ENCODE assay signal across 10 cellular contexts in the genomic region with DNA sequence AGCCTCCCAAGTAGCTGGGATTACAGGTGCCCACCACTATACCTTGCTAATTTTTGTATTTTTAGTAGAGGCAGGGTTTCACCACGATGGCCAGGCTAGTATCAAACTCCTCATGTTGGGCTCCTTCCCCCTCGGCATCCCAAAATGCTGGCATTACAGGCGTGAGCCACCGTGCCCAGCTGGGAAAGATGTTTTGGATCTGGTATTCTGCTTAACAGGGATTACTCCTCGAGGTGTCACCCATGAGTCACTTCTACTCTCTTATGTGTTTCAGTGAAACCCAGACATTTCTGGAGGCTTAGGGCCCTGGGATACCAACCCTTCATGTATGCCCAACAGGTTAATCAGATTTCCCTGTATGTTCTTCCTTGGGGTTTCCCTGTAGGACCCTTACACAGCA. TPM values are rescaled to one million over a fixed set of nuclear protein-coding genes. Genes with fewer than 3 reads are reported as not detected.
DNase-seq lines count a peak whose midpoint lies in the region; ATAC-seq, FAIRE-seq and TF ChIP-seq lines count a peak whose summit lies in the region.
"Had no signal": no experiment of that assay in that cellular context is flagged by ENCODE, and none has a peak within 500 bp of the region (broad histone marks: within the 10 kb centered on the region; RNA-seq: fewer than 3 reads in every experiment).

No MANE protein-coding gene starts in this region.

- FAIRE-seq in GM12878 (lab: Jason Lieb, UNC), result no peak

- CTCF ChIA-PET in GM12878 (lab: Yijun Ruan, JAX), result interaction anchor here (0.8 to 3.7 kb wide), 19 partner anchors 13 to 298 kb away, joined by 3 to 17 read pairs (median 3); a partner anchor contains a TSS

- no peak for TF ChIP-seq EP300 in GM12878 (IDR thresholded peaks at IDR 0.05; ENCODE audit: borderline replicate concordance in 1 of 2, control insufficient read depth in 1 of 2, low read depth in 2 of 2, low read length in 2 of 2)

- H4K20me1 ChIP-seq in GM12878 (ENCODE audit: control insufficient read depth, insufficient read depth) (no peaks in the 10 kb centered on the region), neural progenitor cell (ENCODE audit: low read depth) (no peaks in the 10 kb centered on the region)

- H3K9me3 ChIP-seq in GM12878 (replicated peaks; ENCODE audit: control insufficient read depth, insufficient read depth, low read length) (no peaks in the 10 kb centered on the region; the same call in 2 of the 3 replicates), gastrocnemius medialis (no peaks in the 10 kb centered on the region), neural progenitor cell (ENCODE audit: low read depth) (no peaks in the 10 kb centered on the region)
- H3K9me3 ChIP-seq: thyroid gland had no signal

- TF ChIP-seq POLR2A in GM12878 (IDR thresholded peaks at IDR 0.05; ENCODE audit: low read depth, low read length) (no peak), gastrocnemius medialis (IDR thresholded peaks at IDR 0.05) (no peak)

- no peaks in the 10 kb centered on the region for H3F3A ChIP-seq in neural progenitor cell (ENCODE audit: low read depth)

- no TSS peak for BruUV-seq in GM12878 (replicated peaks; lab: Mats Ljungman, UMichigan)

- H3K4me1 ChIP-seq in GM12878 (ENCODE audit: control insufficient read depth, insufficient read depth, low read length), result peaks cover 18% of the 10 kb centered on the region
- H3K4me1 ChIP-seq in gastrocnemius medialis, result peaks cover 17% of the 10 kb centered on the region in 2 donors
- H3K4me1 ChIP-seq in neural progenitor cell, result no peaks in the 10 kb centered on the region
- H3K4me1 ChIP-seq: thyroid gland had no signal

- no peak for TF ChIP-seq RAD21 in GM12878 (IDR thresholded peaks at IDR 0.05; ENCODE audit: insufficient read depth, low read depth, low read length)

- RAD21 ChIA-PET in GM12878 (lab: Charles Lee; ENCODE audit: unreplicated experiment), result interaction anchor here (0.6 to 2.6 kb wide), 9 partner anchors 14 to 318 kb away, joined by 3 to 17 read pairs (median 3); no protein-coding TSS in a partner anchor

- in situ Hi-C loops in GM12878 (cut with MboI) (no loop called here), gastrocnemius medialis (cut with MboI; ENCODE audit: low sequenced_read_pairs in 4 of 4) (no loop called here)

- H3K27me3 ChIP-seq in GM12878 (replicated peaks in 1 of 2; ENCODE audit: control insufficient read depth in 2 of 2, insufficient read depth in 2 of 2, low read length in 1 of 2), result peaks cover 0 to 2% of the 10 kb centered on the region in 2 experiments; a peak in 1 of 4 replicates
- no peaks in the 10 kb centered on the region for H3K27me3 ChIP-seq in gastrocnemius medialis
- no peaks in the 10 kb centered on the region for H3K27me3 ChIP-seq in neural progenitor cell
- H3K27me3 ChIP-seq: thyroid gland had no signal

- intact Hi-C loops in GM12878 (cut with micrococcal nuclease; ENCODE audit: unreplicated experiment) (no loop called here), gastrocnemius medialis (cut with DNase I; ENCODE audit: low total_unique reads) (loop anchor here (5.0 kb wide), 1 partner anchor 260 kb away; no protein-coding TSS in a partner anchor)

- H3K4me3 ChIP-seq in GM12878 (peak overlapping the region; percentile 20; the same call in 1 of the 2 replicates), gastrocnemius medialis (no peak overlapping the region), neural progenitor cell (no peak overlapping the region)
- H3K4me3 ChIP-seq: thyroid gland had no signal

- DNase-seq in HT1080 (ENCODE audit: low read depth), result peak; percentile 36
- DNase-seq in GM12878 (ENCODE audit: low read depth, low spot score), result no peak
- DNase-seq in gastrocnemius medialis, result no peak
- no peak for DNase-seq in superior temporal gyrus (ENCODE audit: extremely low spot score)
- no peak for DNase-seq in neural progenitor cell (ENCODE audit: low spot score)
- no peak for DNase-seq in GM20000 (ENCODE audit: low spot score)
- DNase-seq: GOT3, thyroid gland had no signal

- POLR2A ChIA-PET in GM12878 (lab: Charles Lee), result interaction anchor here (0.9 to 2.3 kb wide), 2 partner anchors 240 to 242 kb away, joined by 3 to 7 read pairs; no protein-coding TSS in a partner anchor

- H3K27ac ChIP-seq in GM12878 (ENCODE audit: control insufficient read depth, insufficient read depth) (0 out of 2 replicates have a peak overlapping the region, but pooled peaks have one; percentile 9), gastrocnemius medialis (peak overlapping the region; percentile 53 to 86 (median 70)), neural progenitor cell (no peak overlapping the region)
- H3K27ac ChIP-seq: thyroid gland had no signal

- no peak overlapping the region for H3K27ac Mint-ChIP-seq in neural progenitor cell

- H3K79me2 ChIP-seq in GM12878 (ENCODE audit: control insufficient read depth, insufficient read depth, low read length) (no peaks in the 10 kb centered on the region), neural progenitor cell (ENCODE audit: low read depth) (no peaks in the 10 kb centered on the region)

- TF ChIP-seq CTCF in GM12878 (IDR thresholded peaks at IDR 0.05 in 2 of 3, conservative IDR thresholded peaks at IDR 0.05 in 1 of 3; ENCODE audit: control insufficient read depth in 2 of 3, extremely low read depth in 1 of 3, insufficient read depth in 1 of 3, low read depth in 3 of 3, low read length in 3 of 3), result peak; percentile 4 to 30 (median 10); a peak in 4 of 6 replicates
- peak in 1 of 5 experiments; percentile 9 for TF ChIP-seq CTCF in gastrocnemius medialis (IDR thresholded peaks at IDR 0.05 in 4 of 5, conservative IDR thresholded peaks at IDR 0.05 in 1 of 5)
- TF ChIP-seq CTCF in neural progenitor cell (IDR thresholded peaks at IDR 0.05), result no peak
- no peak for TF ChIP-seq CTCF in GM20000 (IDR thresholded peaks at IDR 0.05; ENCODE audit: extremely low read depth, missing control alignments)

- H3K36me3 ChIP-seq in GM12878 (ENCODE audit: control insufficient read depth in 2 of 2, insufficient read depth in 2 of 2, low read length in 1 of 2) (no peaks in the 10 kb centered on the region), gastrocnemius medialis (no peaks in the 10 kb centered on the region), neural progenitor cell (no peaks in the 10 kb centered on the region)
- H3K36me3 ChIP-seq: thyroid gland had no signal

- H3K4me2 ChIP-seq in GM12878 (ENCODE audit: control insufficient read depth, insufficient read depth) (peak overlapping the region; percentile 90), neural progenitor cell (no peak overlapping the region)

- ATAC-seq in GM18520 (IDR thresholded peaks at IDR 0.05; ENCODE audit: unreplicated experiment) (peak; percentile 3), GM12878 (peak; percentile 38), gastrocnemius medialis (peak; percentile 87 to 91)

- H2AFZ ChIP-seq in GM12878 (ENCODE audit: control insufficient read depth, low read depth, low read length), result peak overlapping the region; percentile 59
- H2AFZ ChIP-seq in neural progenitor cell (replicated peaks), result no peak overlapping the region

- no peak overlapping the region for H3K4me3 Mint-ChIP-seq in neural progenitor cell

- H3K4me1 Mint-ChIP-seq in neural progenitor cell, result no peaks in the 10 kb centered on the region

- no peaks in the 10 kb centered on the region for H3K9me3 Mint-ChIP-seq in neural progenitor cell

- WGBS in GM12878 (ENCODE audit: insufficient coverage, insufficient replicate concordance, low lambda C conversion rate, missing lambda C conversion rate), result 30% methylated on average over 5 of the region's 5 CpGs

- H3K36me3 Mint-ChIP-seq in neural progenitor cell, result no peaks in the 10 kb centered on the region

- H3K9ac ChIP-seq in GM12878 (ENCODE audit: control insufficient read depth, insufficient read depth, low read length) (no peak overlapping the region), neural progenitor cell (no peak overlapping the region)

- SMC1A ChIA-PET in GM12878 (lab: Charles Lee; ENCODE audit: uncharacterized antibody, unreplicated experiment), result interaction anchor here (0.7 to 3.1 kb wide), 14 partner anchors 10 to 256 kb away, joined by 3 to 17 read pairs (median 4); a partner anchor contains a TSS

- H3K27me3 Mint-ChIP-seq in neural progenitor cell (ENCODE audit: insufficient read depth, low read depth), result no peaks in the 10 kb centered on the region

RNA-seq across cellular contexts. Expression of a gene that starts 11.8 kb away (rescaled TPM):
- total RNA-seq in HT1080 (2014; rRNA removed; shearing (Covaris generic)), result not detected in 2 replicates
- 0.09 TPM in 1 of 2 replicates, not detected in the other for polyA plus RNA-seq in HT1080 (2015; cell fraction: cytosol; rRNA removed)
- 0.07 TPM in 1 of 2 replicates, not detected in the other for polyA plus RNA-seq in HT1080 (2015; cell fraction: nucleus; rRNA removed)
- total RNA-seq in GM12878 (2013; cell fraction: nucleolus; rRNA removed), result not detected in 2 replicates
- not detected in 2 replicates for total RNA-seq in GM12878 (2014; rRNA removed)
- not detected in 2 replicates for total RNA-seq in GM12878 (2014; rRNA removed; fragmentation: Illumina TruSeq; extraction: Trizol)
- total RNA-seq in GM12878 (2021), result not detected in 2 replicates
- not detected for polyA plus RNA-seq in GM12878 (2011; ENCODE audit: low read depth)
- polyA plus RNA-seq in GM12878 (2011; rRNA removed), result not detected in 2 replicates
- polyA plus RNA-seq in GM12878 (2011; cell fraction: cytosol; rRNA removed), result not detected in 2 replicates
- not detected in 2 replicates for polyA plus RNA-seq in GM12878 (2011; cell fraction: nucleus; rRNA removed)
- polyA plus RNA-seq in GM12878 (2012), result not detected in 2 replicates
- polyA plus RNA-seq in GM12878 (2014; fragmentation: Illumina TruSeq; extraction: Trizol), result not detected in 2 replicates
- polyA plus RNA-seq in GM12878 (2014; fragmentation: Nextera tagmentation; extraction: Ambion mirVana), result not detected
- polyA plus RNA-seq in GM12878 (2014; rRNA removed), result not detected in 2 replicates
- polyA plus RNA-seq in GM12878 (2016; fragmentation: Nextera tagmentation; extraction: Ambion mirVana), result not detected
- polyA minus RNA-seq in GM12878 (2011; rRNA and poly(A)+ RNA removed), result not detected in 2 replicates
- not detected in 2 replicates for polyA minus RNA-seq in GM12878 (2011; cell fraction: cytosol; rRNA and poly(A)+ RNA removed)
- polyA minus RNA-seq in GM12878 (2011; cell fraction: nucleus; rRNA and poly(A)+ RNA removed), result not detected in 2 replicates
- 1 to 10 TPM in 1 of 4 donors, under 1 TPM in 2, not detected in 1; 0.13 to 4.2 (median 0.92) TPM for total RNA-seq in gastrocnemius medialis
- not detected in 2 replicates for total RNA-seq in neural progenitor cell (ENCODE audit: low replicate concordance)
- total RNA-seq: OCI-LY7 had no signal

RNA-seq across cellular contexts. Expression of a gene that starts 25.8 kb away (rescaled TPM):
- not detected in 2 replicates for total RNA-seq in HT1080 (2014; rRNA removed; shearing (Covaris generic))
- polyA plus RNA-seq in HT1080 (2015; cell fraction: cytosol; rRNA removed), result 0.08 and 0.09 TPM in 2 replicates
- polyA plus RNA-seq in HT1080 (2015; cell fraction: nucleus; rRNA removed), result 0.08 and 0.25 TPM in 2 replicates
- total RNA-seq in GM12878 (2013; cell fraction: nucleolus; rRNA removed), result 0.06 TPM in 1 of 2 replicates, not detected in the other
- total RNA-seq in GM12878 (2014; rRNA removed), result under 0.01 TPM in 1 of 2 replicates, not detected in the other
- total RNA-seq in GM12878 (2014; rRNA removed; fragmentation: Illumina TruSeq; extraction: Trizol), result 0.04 TPM in 1 of 2 replicates, not detected in the other
- total RNA-seq in GM12878 (2021), result 0.05 TPM in 1 of 2 replicates, not detected in the other
- polyA plus RNA-seq in GM12878 (2011; ENCODE audit: low read depth), result not detected
- polyA plus RNA-seq in GM12878 (2011; rRNA removed), result 0.03 and 0.04 TPM in 2 replicates
- 0.05 and 0.10 TPM in 2 replicates for polyA plus RNA-seq in GM12878 (2011; cell fraction: cytosol; rRNA removed)
- polyA plus RNA-seq in GM12878 (2011; cell fraction: nucleus; rRNA removed), result 0.04 and 0.06 TPM in 2 replicates
- 0.05 and 0.11 TPM in 2 replicates for polyA plus RNA-seq in GM12878 (2012)
- 0.03 and 0.04 TPM in 2 replicates for polyA plus RNA-seq in GM12878 (2014; fragmentation: Illumina TruSeq; extraction: Trizol)
- polyA plus RNA-seq in GM12878 (2014; fragmentation: Nextera tagmentation; extraction: Ambion mirVana), result under 1 TPM; 0.02 to 0.05 TPM
- 0.03 and 0.05 TPM in 2 replicates for polyA plus RNA-seq in GM12878 (2014; rRNA removed)
- under 1 TPM; 0.06 to 0.07 TPM for polyA plus RNA-seq in GM12878 (2016; fragmentation: Nextera tagmentation; extraction: Ambion mirVana)
- 0.15 TPM in 1 of 2 replicates, not detected in the other for polyA minus RNA-seq in GM12878 (2011; rRNA and poly(A)+ RNA removed)
- polyA minus RNA-seq in GM12878 (2011; cell fraction: cytosol; rRNA and poly(A)+ RNA removed), result not detected in 2 replicates
- not detected in 2 replicates for polyA minus RNA-seq in GM12878 (2011; cell fraction: nucleus; rRNA and poly(A)+ RNA removed)
- 100 to 1,000 TPM; 164 to 305 (median 227) TPM for total RNA-seq in gastrocnemius medialis
- total RNA-seq in neural progenitor cell (ENCODE audit: low replicate concordance), result 0.03 TPM in 1 of 2 replicates, not detected in the other

Comparison
In these comparisons a context has a peak if more than half of its experiments do, and no peak if none do; other contexts are left out.
1. ATAC-seq: peak in every context shown above with its lines; median percentile 89 in gastrocnemius medialis; 38 in GM12878; 3 in GM18520.
2. CTCF ChIP-seq: peak in GM12878 (3 of 3); none in neural progenitor cell (single experiment) and GM20000 (single experiment).
3. RNA of a gene that starts 25.8 kb away (total RNA-seq): 164 to 305 TPM in gastrocnemius medialis; under 0.01 to 0.06 TPM in GM12878, not detected in HT1080 and 0.03 TPM in neural progenitor cell; every median in the first group is over 100 times any median in the second.